Comparison of ENCODE assay signal across 1 cellular context in the genomic region with DNA sequence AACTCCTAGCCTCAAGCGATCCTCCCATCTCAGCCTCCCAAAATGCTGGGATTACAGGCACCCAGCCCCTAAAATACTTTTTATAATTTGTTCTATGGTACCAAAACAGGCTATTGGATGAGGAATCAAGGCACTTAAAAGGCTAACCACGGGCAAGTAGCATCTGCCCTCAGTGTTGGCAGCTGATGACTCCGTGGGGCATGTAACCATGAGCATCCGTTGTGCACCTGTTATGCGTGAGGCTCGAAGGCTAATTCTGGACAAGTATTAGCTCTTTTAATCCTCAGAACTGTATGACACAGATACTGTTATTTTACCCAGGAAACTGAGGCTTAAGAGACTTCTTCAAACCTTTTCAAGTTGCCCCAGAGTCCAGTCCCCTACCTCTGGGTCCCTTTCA.
TF ChIP-seq lines count a peak whose summit lies in the region.

No MANE protein-coding gene starts in this region.

TF ChIP-seq in H1, 55 proteins besides CTCF, POLR2A, EP300 and RAD21:
- peak; percentile 32; the same call in 1 of the 2 replicates for TF ChIP-seq POLR2AphosphoS5 (IDR thresholded peaks at IDR 0.05; ENCODE audit: low read depth, low read length)
- no peak for TF ChIP-seq SP4 (IDR thresholded peaks at IDR 0.05; ENCODE audit: low read length)
